Comparison of ENCODE assay signal across 17 cellular contexts in the genomic region with DNA sequence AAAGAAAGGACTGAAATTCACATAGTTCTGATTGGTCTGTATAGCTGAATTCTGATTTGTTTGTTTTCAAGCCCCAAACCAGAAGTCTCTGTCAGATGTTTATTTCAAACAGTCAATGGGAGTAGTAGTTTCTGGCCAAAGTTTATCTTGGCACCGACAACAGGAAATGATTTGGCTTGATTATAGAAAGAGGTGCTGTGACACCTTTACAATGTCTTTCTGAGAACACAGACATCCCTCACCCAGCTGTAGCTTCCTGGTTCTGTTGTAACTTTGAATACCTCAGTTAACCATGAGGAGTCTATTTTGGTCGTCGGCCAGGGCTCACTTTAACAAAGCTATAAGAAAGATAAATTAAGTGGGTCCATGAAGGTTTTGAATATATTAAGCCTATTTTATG.
A peak's percentile ranks its signal among the peaks of the same experiment; 100 is the strongest.
DNase-seq lines count a peak whose midpoint lies in the region; ATAC-seq, FAIRE-seq and TF ChIP-seq lines count a peak whose summit lies in the region.
"Had no signal": no experiment of that assay in that cellular context is flagged by ENCODE, and none has a peak within 500 bp of the region (broad histone marks: within the 10 kb centered on the region; RNA-seq: fewer than 3 reads in every experiment).

No MANE protein-coding gene starts in this region.

- H3K4me3 ChIP-seq in small intestine (ENCODE audit: low read depth in 1 of 2, low read length in 2 of 2) (no peak overlapping the region), ascending aorta (no peak overlapping the region)
- H3K4me3 ChIP-seq: ovary, testis had no signal

- H3K4me1 ChIP-seq in small intestine (ENCODE audit: control insufficient read depth in 2 of 2, insufficient read depth in 1 of 2, low read depth in 1 of 2, low read length in 1 of 2) (no peaks in the 10 kb centered on the region), ascending aorta (no peaks in the 10 kb centered on the region)
- H3K4me1 ChIP-seq: testis had no signal

- no peak for TF ChIP-seq CTCF in ascending aorta (IDR thresholded peaks at IDR 0.05)

- WGBS in small intestine, 3 donors = 20 to 45% (median 25%) methylated on average over 3 of the region's 3 CpGs

- FAIRE-seq in small intestine (lab: Jason Lieb, UNC) = no peak

- DNase-seq in NCI-H1105 treated with DMSO at 0.1 percent for 48 hours (lab: John Stamatoyannopoulos, UW) (peak; percentile 48), NCI-H1105 (lab: John Stamatoyannopoulos, UW) (no peak), NCI-H748 treated with DMSO at 0.1 percent for 48 hours (lab: John Stamatoyannopoulos, UW) (peak; percentile 83), dermis microvascular lymphatic vessel endothelial cell (ENCODE audit: low read depth in 2 of 2) (peak; percentile 16 to 24), small intestine (peak; percentile 61), ascending aorta (ENCODE audit: low spot score in 2 of 2) (no peak)
- DNase-seq: 8988T; activated CD4-positive, alpha-beta T cell treated with anti-CD3 and anti-CD28 coated beads for 1 hour; activated naive CD8-positive, alpha-beta T cell treated with anti-CD3 and anti-CD28 coated beads for 36 hours; activated T-cell treated with anti-CD3 and anti-CD28 coated beads for 4 hours; CD8-positive, alpha-beta T cell; erythroblast; mesenchymal stem cell; ovary; testis had no signal

- ATAC-seq in GM19324 (IDR thresholded peaks at IDR 0.05; ENCODE audit: low FRiP score, unreplicated experiment) (no peak), GM21515 (IDR thresholded peaks at IDR 0.05; ENCODE audit: unreplicated experiment) (no peak)
- ATAC-seq: CD8-positive, alpha-beta T cell had no signal

- no peaks in the 10 kb centered on the region for H3K9me3 ChIP-seq in small intestine (ENCODE audit: control insufficient read depth, low read depth)
- no peaks in the 10 kb centered on the region for H3K9me3 ChIP-seq in ascending aorta
- H3K9me3 ChIP-seq: ovary, testis had no signal

- intact Hi-C loops in ascending aorta (cut with DNase I) = no loop called here

- H3K27me3 ChIP-seq in small intestine (ENCODE audit: control insufficient read depth in 2 of 2, insufficient read depth in 2 of 2, low read length in 2 of 2) = no peaks in the 10 kb centered on the region
- no peaks in the 10 kb centered on the region for H3K27me3 ChIP-seq in ascending aorta
- H3K27me3 ChIP-seq: testis had no signal

- no peak overlapping the region for H3K27ac ChIP-seq in small intestine (ENCODE audit: low read depth in 1 of 2, low read length in 1 of 2)
- H3K27ac ChIP-seq in ascending aorta = no peak overlapping the region
- H3K27ac ChIP-seq: ovary, testis had no signal

- H3K36me3 ChIP-seq in small intestine (ENCODE audit: control insufficient read depth in 2 of 2, insufficient read depth in 2 of 2, low read length in 2 of 2) (no peaks in the 10 kb centered on the region), ascending aorta (no peaks in the 10 kb centered on the region)
- H3K36me3 ChIP-seq: ovary had no signal

Comparison
In these comparisons a context has a peak if more than half of its experiments do, and no peak if none do; other contexts are left out.
1. DNase-seq: peak in NCI-H1105 treated with DMSO at 0.1 percent for 48 hours (single experiment), NCI-H748 treated with DMSO at 0.1 percent for 48 hours (single experiment), dermis microvascular lymphatic vessel endothelial cell (2 of 2) and small intestine (single experiment); none in NCI-H1105 (single experiment) and ascending aorta (0 of 2).